Comparison of ENCODE assay signal across 10 cellular contexts in the genomic region with DNA sequence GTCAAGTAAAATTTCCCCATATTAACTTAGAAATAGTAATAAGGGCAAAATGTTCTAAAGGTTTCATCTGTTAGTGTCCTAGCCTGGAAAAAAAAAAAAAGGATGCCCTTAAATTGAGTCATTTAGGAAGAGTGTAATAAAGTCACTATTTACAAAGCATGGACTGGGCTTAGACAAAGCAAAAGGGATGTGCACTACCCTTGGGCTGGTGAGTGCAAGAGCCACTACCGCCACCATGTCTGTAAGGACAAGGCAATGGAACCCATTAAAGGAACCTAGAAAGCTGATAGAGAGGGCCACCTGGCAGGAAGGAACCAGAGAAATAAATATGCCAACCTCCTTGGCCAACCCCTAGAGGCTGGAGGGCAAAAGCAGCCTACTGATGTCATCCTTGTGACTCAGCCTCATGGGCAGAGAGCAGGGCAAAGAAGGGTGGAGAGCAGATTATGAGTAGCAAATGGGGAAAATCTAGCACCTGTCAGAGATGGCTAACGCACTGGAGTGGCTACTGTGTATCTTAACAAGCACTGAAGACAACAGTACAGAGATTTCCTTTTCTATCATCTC. TPM values are rescaled to one million over a fixed set of nuclear protein-coding genes. Genes with fewer than 3 reads are reported as not detected.
DNase-seq lines count a peak whose midpoint lies in the region; ATAC-seq and TF ChIP-seq lines count a peak whose summit lies in the region.
"Had no signal": no experiment of that assay in that cellular context is flagged by ENCODE, and none has a peak within 500 bp of the region (broad histone marks: within the 10 kb centered on the region; RNA-seq: fewer than 3 reads in every experiment).

No MANE protein-coding gene starts in this region.

- H3K9ac ChIP-seq in smooth muscle cell (ENCODE audit: low read depth) = no peak overlapping the region

- peaks cover 51% of the 10 kb centered on the region for H3K4me1 Mint-ChIP-seq in activated CD8-positive, alpha-beta memory T cell treated with anti-CD3 and anti-CD28 coated beads, Interleukin-2, amount 10 ng/mL, durations not matched to agents 7 days and 5 days
- peaks cover 57% of the 10 kb centered on the region for H3K4me1 Mint-ChIP-seq in activated naive CD8-positive, alpha-beta T cell treated with anti-CD3 and anti-CD28 coated beads, Interleukin-2, amount 50 U/mL, for 24 hours
- H3K4me1 Mint-ChIP-seq: central memory CD8-positive, alpha-beta T cell had no signal

- no peak overlapping the region for H2AFZ ChIP-seq in smooth muscle cell (ENCODE audit: low read depth)

- H3K27ac Mint-ChIP-seq in activated CD8-positive, alpha-beta memory T cell treated with anti-CD3 and anti-CD28 coated beads, Interleukin-2, amount 10 ng/mL, durations not matched to agents 7 days and 5 days = peak overlapping the region; percentile 61
- H3K27ac Mint-ChIP-seq in activated naive CD8-positive, alpha-beta T cell treated with anti-CD3 and anti-CD28 coated beads, Interleukin-2, amount 50 U/mL, for 24 hours = no peak overlapping the region

- no peaks in the 10 kb centered on the region for H3F3A ChIP-seq in smooth muscle cell (ENCODE audit: low read depth)

- CTCF ChIA-PET in activated CD8-positive, alpha-beta memory T cell treated with anti-CD3 and anti-CD28 coated beads, Interleukin-2, amount 10 ng/mL, durations not matched to agents 7 days and 5 days (lab: Charles Lee) = no interaction called here

- no peak overlapping the region for H3K4me3 ChIP-seq in smooth muscle cell

- H3K36me3 Mint-ChIP-seq in activated CD8-positive, alpha-beta memory T cell treated with anti-CD3 and anti-CD28 coated beads, Interleukin-2, amount 10 ng/mL, durations not matched to agents 7 days and 5 days = peaks cover 56% of the 10 kb centered on the region
- peaks cover 30% of the 10 kb centered on the region for H3K36me3 Mint-ChIP-seq in activated naive CD8-positive, alpha-beta T cell treated with anti-CD3 and anti-CD28 coated beads, Interleukin-2, amount 50 U/mL, for 24 hours (ENCODE audit: low read depth)

- no peaks in the 10 kb centered on the region for H3K9me3 Mint-ChIP-seq in activated CD8-positive, alpha-beta memory T cell treated with anti-CD3 and anti-CD28 coated beads, Interleukin-2, amount 10 ng/mL, durations not matched to agents 7 days and 5 days (ENCODE audit: low read depth)
- H3K9me3 Mint-ChIP-seq in activated naive CD8-positive, alpha-beta T cell treated with anti-CD3 and anti-CD28 coated beads, Interleukin-2, amount 50 U/mL, for 24 hours = no peaks in the 10 kb centered on the region
- H3K9me3 Mint-ChIP-seq: central memory CD8-positive, alpha-beta T cell had no signal

- no peaks in the 10 kb centered on the region for H3K9me3 ChIP-seq in smooth muscle cell (replicated peaks; ENCODE audit: low read depth)
- H3K9me3 ChIP-seq: BE2C had no signal

- no peaks in the 10 kb centered on the region for H3K36me3 ChIP-seq in smooth muscle cell (ENCODE audit: low read depth)
- H3K36me3 ChIP-seq: BE2C had no signal

- no peaks in the 10 kb centered on the region for H3K27me3 Mint-ChIP-seq in activated CD8-positive, alpha-beta memory T cell treated with anti-CD3 and anti-CD28 coated beads, Interleukin-2, amount 10 ng/mL, durations not matched to agents 7 days and 5 days
- H3K27me3 Mint-ChIP-seq in activated naive CD8-positive, alpha-beta T cell treated with anti-CD3 and anti-CD28 coated beads, Interleukin-2, amount 50 U/mL, for 24 hours = no peaks in the 10 kb centered on the region
- H3K27me3 Mint-ChIP-seq: central memory CD8-positive, alpha-beta T cell had no signal

- H4K20me1 ChIP-seq in smooth muscle cell (ENCODE audit: low read depth) = no peaks in the 10 kb centered on the region

- TF ChIP-seq CTCF in smooth muscle cell (IDR thresholded peaks at IDR 0.05; ENCODE audit: borderline replicate concordance, insufficient read depth, poor library complexity, severe bottlenecking) = no peak

- no peak for DNase-seq in activated CD8-positive, alpha-beta memory T cell treated with anti-CD3 and anti-CD28 coated beads, Interleukin-2, amount 10 ng/mL, durations not matched to agents 7 days and 5 days
- DNase-seq in activated CD8-positive, alpha-beta memory T cell treated with anti-CD3 and anti-CD28 coated beads, Interleukin-2, amount 50 U/mL, for 4 hours = no peak
- DNase-seq in M059J (ENCODE audit: low read depth) (peak; percentile 89), NCI-H2227 (lab: John Stamatoyannopoulos, UW; ENCODE audit: unreplicated experiment) (no peak), smooth muscle cell (lab: John Stamatoyannopoulos, UW; ENCODE audit: unreplicated experiment) (no peak)
- peak; percentile 20 for DNase-seq in activated naive CD8-positive, alpha-beta T cell treated with anti-CD3 and anti-CD28 coated beads, Interleukin-2, amount 50 U/mL, for 24 hours
- peak; percentile 41 for DNase-seq in stimulated activated CD8-positive, alpha-beta memory T cell treated with anti-CD3 and anti-CD28 coated beads, Interleukin-4, amount 100 ng/mL, for 48 hours
- DNase-seq: BE2C had no signal

- H3K4me2 ChIP-seq in smooth muscle cell = no peak overlapping the region

- ATAC-seq in activated CD8-positive, alpha-beta memory T cell treated with anti-CD3 and anti-CD28 coated beads, Interleukin-2, amount 10 ng/mL, durations not matched to agents 7 days and 5 days = peak; percentile 31
- peak; percentile 83 for ATAC-seq in activated naive CD8-positive, alpha-beta T cell treated with anti-CD3 and anti-CD28 coated beads, Interleukin-2, amount 50 U/mL, for 24 hours
- ATAC-seq in HG02884 (IDR thresholded peaks at IDR 0.05; ENCODE audit: unreplicated experiment) = no peak

- no peaks in the 10 kb centered on the region for H3K4me1 ChIP-seq in smooth muscle cell (ENCODE audit: low read depth)
- H3K4me1 ChIP-seq: BE2C had no signal

- no peak overlapping the region for H3K27ac ChIP-seq in smooth muscle cell (ENCODE audit: low read depth)

- H3K4me3 Mint-ChIP-seq in activated CD8-positive, alpha-beta memory T cell treated with anti-CD3 and anti-CD28 coated beads, Interleukin-2, amount 10 ng/mL, durations not matched to agents 7 days and 5 days = no peak overlapping the region
- no peak overlapping the region for H3K4me3 Mint-ChIP-seq in activated naive CD8-positive, alpha-beta T cell treated with anti-CD3 and anti-CD28 coated beads, Interleukin-2, amount 50 U/mL, for 24 hours
- H3K4me3 Mint-ChIP-seq: central memory CD8-positive, alpha-beta T cell had no signal

- WGBS in smooth muscle cell (ENCODE audit: low lambda C conversion rate) = 85% methylated on average over 2 of the region's 2 CpGs

- H3K79me2 ChIP-seq in smooth muscle cell (ENCODE audit: low read depth) = no peaks in the 10 kb centered on the region

- no peaks in the 10 kb centered on the region for H3K27me3 ChIP-seq in smooth muscle cell (ENCODE audit: low read depth)
- H3K27me3 ChIP-seq: BE2C had no signal

RNA-seq across cellular contexts. Expression of gene FUT8, which starts 59.5 kb away (rescaled TPM):
- total RNA-seq in activated CD8-positive, alpha-beta memory T cell treated with anti-CD3 and anti-CD28 coated beads, Interleukin-2, amount 10 ng/mL, durations not matched to agents 7 days and 5 days = 100 to 1,000 TPM; 114 to 161 TPM
- total RNA-seq in M059J (2014; rRNA removed; shearing (Covaris generic)) = 86.5 and 109 TPM in 2 replicates
- total RNA-seq in smooth muscle cell = 33.7 and 50.2 TPM in 2 replicates
- 12.8 and 16.3 TPM in 2 replicates for polyA plus RNA-seq in smooth muscle cell

Comparison
In these comparisons a context has a peak if more than half of its experiments do, and no peak if none do; other contexts are left out.
1. DNase-seq: peak in M059J (single experiment), activated naive CD8-positive, alpha-beta T cell treated with anti-CD3 and anti-CD28 coated beads, Interleukin-2, amount 50 U/mL, for 24 hours (single experiment) and stimulated activated CD8-positive, alpha-beta memory T cell treated with anti-CD3 and anti-CD28 coated beads, Interleukin-4, amount 100 ng/mL, for 48 hours (single experiment); none in activated CD8-positive, alpha-beta memory T cell treated with anti-CD3 and anti-CD28 coated beads, Interleukin-2, amount 10 ng/mL, durations not matched to agents 7 days and 5 days (single experiment), activated CD8-positive, alpha-beta memory T cell treated with anti-CD3 and anti-CD28 coated beads, Interleukin-2, amount 50 U/mL, for 4 hours (single experiment), NCI-H2227 (single experiment) and smooth muscle cell (single experiment).